ENCODE assay signal across 29 cellular contexts in the genomic region with DNA sequence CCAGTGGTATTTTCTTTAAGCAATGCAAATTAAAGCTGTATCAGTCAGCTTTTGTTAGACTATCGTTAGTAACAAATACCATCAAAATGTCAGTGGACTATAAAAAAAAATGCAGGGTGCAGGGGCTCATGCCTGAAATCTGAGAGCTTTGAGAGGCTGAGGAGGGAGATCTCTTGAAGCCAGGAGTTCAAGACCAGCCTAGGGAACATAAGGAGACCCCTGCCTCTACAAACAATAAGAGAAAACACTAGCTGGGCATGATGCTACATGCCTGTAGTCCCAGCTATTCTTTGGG.
"Had no signal": no experiment of that assay in that cellular context is flagged by ENCODE, and none has a peak within 500 bp of the region (broad histone marks: within the 10 kb centered on the region; RNA-seq: fewer than 3 reads in every experiment).

No MANE protein-coding gene starts in this region.

- H3K9me3 Mint-ChIP-seq: dendritic cell treated with granulocyte-macrophage colony-stimulating factor and Interleukin-4, amounts not matched to agents 40 ng/mL and 50 ng/mL, for 4 days; endodermal cell had no signal

- DNase-seq: colonic mucosa; cortex of kidney; dermis blood vessel endothelial cell; dorsolateral prefrontal cortex; effector CD4-positive, alpha-beta T cell; effector CD8-positive, alpha-beta T cell; effector memory CD4-positive, alpha-beta T cell; effector memory CD8-positive, alpha-beta T cell; endodermal cell; erythroblast; esophagus squamous epithelium; foreskin fibroblast; foreskin keratinocyte; foreskin melanocyte; gastrocnemius medialis; glutamatergic neuron; head of caudate nucleus; heart left ventricle; heart right ventricle had no signal

- H3K4me3 ChIP-seq: colonic mucosa, coronary artery, dorsolateral prefrontal cortex, esophagus muscularis mucosa, esophagus squamous epithelium, gastrocnemius medialis, gastroesophageal sphincter, heart left ventricle, heart right ventricle had no signal

- H3K27ac Mint-ChIP-seq: dendritic cell treated with granulocyte-macrophage colony-stimulating factor and Interleukin-4, amounts not matched to agents 40 ng/mL and 50 ng/mL, for 4 days; effector memory CD8-positive, alpha-beta T cell; endodermal cell had no signal

- H3K4me1 ChIP-seq: colonic mucosa, esophagus muscularis mucosa, esophagus squamous epithelium, foreskin keratinocyte, gastrocnemius medialis, gastroesophageal sphincter, heart left ventricle, heart right ventricle had no signal

- ATAC-seq: effector memory CD8-positive, alpha-beta T cell; esophagus mucosa; foreskin keratinocyte; gastrocnemius medialis; gastroesophageal sphincter; heart left ventricle; heart right ventricle had no signal

- H3K27ac ChIP-seq: colonic mucosa, coronary artery, dorsolateral prefrontal cortex, epithelial cell of prostate, esophagus muscularis mucosa, esophagus squamous epithelium, foreskin keratinocyte, gastrocnemius medialis, gastroesophageal sphincter, heart left ventricle, heart right ventricle had no signal

- H3K36me3 ChIP-seq: colonic mucosa, esophagus muscularis mucosa, esophagus squamous epithelium, gastrocnemius medialis, gastroesophageal sphincter, heart left ventricle, heart right ventricle had no signal

- H3K27me3 Mint-ChIP-seq: dendritic cell treated with granulocyte-macrophage colony-stimulating factor and Interleukin-4, amounts not matched to agents 40 ng/mL and 50 ng/mL, for 4 days; effector memory CD8-positive, alpha-beta T cell had no signal

- H3K4me1 Mint-ChIP-seq: endodermal cell had no signal

- H3K4me3 Mint-ChIP-seq: dendritic cell treated with granulocyte-macrophage colony-stimulating factor and Interleukin-4, amounts not matched to agents 40 ng/mL and 50 ng/mL, for 4 days; effector memory CD8-positive, alpha-beta T cell; endodermal cell had no signal

- H3K9me3 ChIP-seq: colonic mucosa, esophagus muscularis mucosa, esophagus squamous epithelium, gastrocnemius medialis, gastroesophageal sphincter had no signal

- H3K27me3 ChIP-seq: colonic mucosa, dorsolateral prefrontal cortex, esophagus muscularis mucosa, esophagus squamous epithelium, foreskin keratinocyte, gastrocnemius medialis, gastroesophageal sphincter, heart left ventricle, heart right ventricle had no signal

- FAIRE-seq: colon, endometrium, endothelial cell of umbilical vein, frontal cortex had no signal
